9 cellular contexts compared by ENCODE assay signal in the genomic region with DNA sequence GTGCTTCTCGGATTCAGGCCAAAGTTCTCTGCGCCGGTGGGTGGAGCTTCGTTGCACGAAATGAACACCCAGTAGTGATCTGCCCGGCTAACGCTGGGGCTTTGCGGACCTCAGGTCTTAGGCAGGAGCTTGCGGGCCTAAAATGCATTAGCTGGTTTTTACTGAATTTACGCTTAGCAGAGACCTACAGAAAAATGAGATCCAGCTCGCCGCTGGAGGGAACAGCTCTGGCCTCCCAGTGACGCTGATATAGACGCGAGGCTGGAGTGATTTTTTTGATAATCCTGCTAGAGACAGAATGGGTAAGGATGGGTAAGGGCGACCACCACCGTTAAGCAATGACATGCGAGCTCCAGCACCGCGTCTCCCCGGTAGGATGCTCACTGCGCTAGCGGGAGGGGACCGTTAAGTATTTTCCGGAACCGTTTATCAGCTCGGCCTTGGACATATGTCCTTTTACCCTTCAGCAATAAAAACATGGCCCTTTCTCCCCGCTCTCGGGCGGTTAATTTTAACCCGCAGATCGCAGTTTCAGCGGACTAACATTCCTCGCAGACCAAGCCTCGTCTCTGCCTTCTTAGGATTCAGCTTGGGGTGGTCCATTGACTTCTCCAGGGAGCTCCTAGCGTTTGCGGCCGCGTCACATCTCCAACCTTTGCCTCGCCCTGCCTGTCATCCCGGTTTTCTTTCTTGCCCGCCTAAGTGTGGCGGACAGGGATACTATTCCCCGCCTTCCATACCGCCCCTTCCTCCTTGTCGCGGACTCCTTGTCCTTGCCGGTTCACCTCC.
DNase-seq lines count a peak whose midpoint lies in the region; ATAC-seq and TF ChIP-seq lines count a peak whose summit lies in the region.
"Had no signal": no experiment of that assay in that cellular context is flagged by ENCODE, and none has a peak within 500 bp of the region (broad histone marks: within the 10 kb centered on the region; RNA-seq: fewer than 3 reads in every experiment).

No MANE protein-coding gene starts in this region.

- no peaks in the 10 kb centered on the region for H3K36me3 Mint-ChIP-seq in activated CD8-positive, alpha-beta T cell treated with anti-CD3 and anti-CD28 coated beads for 36 hours (ENCODE audit: low read depth)

- H3K9me3 ChIP-seq in iPS-18a (ENCODE audit: control insufficient read depth, low read depth, low read length), result no peaks in the 10 kb centered on the region
- no peaks in the 10 kb centered on the region for H3K9me3 ChIP-seq in suprapubic skin
- H3K9me3 ChIP-seq: body of pancreas had no signal

- no peak for ATAC-seq in activated CD8-positive, alpha-beta T cell treated with anti-CD3 and anti-CD28 coated beads for 36 hours
- no peak for ATAC-seq in HG03571 (IDR thresholded peaks at IDR 0.05; ENCODE audit: unreplicated experiment)
- ATAC-seq: body of pancreas had no signal

- H3K27ac ChIP-seq in iPS-18a (ENCODE audit: low read length), result no peak overlapping the region
- H3K27ac ChIP-seq in suprapubic skin, result no peak overlapping the region
- H3K27ac ChIP-seq: body of pancreas had no signal

- H3K4me3 Mint-ChIP-seq in activated CD8-positive, alpha-beta T cell treated with anti-CD3 and anti-CD28 coated beads for 36 hours, result peak overlapping the region; percentile 62

- peaks cover 8% of the 10 kb centered on the region for H3K4me1 ChIP-seq in iPS-18a (ENCODE audit: control insufficient read depth, low read depth, low read length)
- peaks cover 3% of the 10 kb centered on the region for H3K4me1 ChIP-seq in suprapubic skin

- TF ChIP-seq CTCF in activated CD8-positive, alpha-beta T cell treated with anti-CD3 and anti-CD28 coated beads for 36 hours (IDR thresholded peaks at IDR 0.05), result no peak
- no peak for TF ChIP-seq CTCF in suprapubic skin (IDR thresholded peaks at IDR 0.05)

- H3K27ac Mint-ChIP-seq in activated CD8-positive, alpha-beta T cell treated with anti-CD3 and anti-CD28 coated beads for 36 hours, result no peak overlapping the region

- H3K4me3 ChIP-seq in iPS-18a (ENCODE audit: low read length) (peak overlapping the region; percentile 82), suprapubic skin (peak overlapping the region; percentile 16)
- H3K4me3 ChIP-seq: body of pancreas had no signal

- H3K27me3 ChIP-seq in iPS-18a (ENCODE audit: control insufficient read depth, insufficient read depth, low read length) (peaks cover 47% of the 10 kb centered on the region), suprapubic skin (peaks cover 55% of the 10 kb centered on the region)
- H3K27me3 ChIP-seq: body of pancreas had no signal

- POLR2A ChIA-PET in activated CD8-positive, alpha-beta T cell treated with anti-CD3 and anti-CD28 coated beads for 36 hours (lab: Charles Lee), result interaction anchor here (0.5 kb wide), 1 partner anchor 141 kb away, joined by 3 read pairs; no protein-coding TSS in a partner anchor

- CTCF ChIA-PET in activated CD8-positive, alpha-beta T cell treated with anti-CD3 and anti-CD28 coated beads for 36 hours (lab: Charles Lee), result interaction anchor here (1.5 kb wide), 1 partner anchor 14 kb away, joined by 3 read pairs; no protein-coding TSS in a partner anchor

- no peak for TF ChIP-seq EP300 in suprapubic skin (IDR thresholded peaks at IDR 0.05)

- H3K9me3 Mint-ChIP-seq in activated CD8-positive, alpha-beta T cell treated with anti-CD3 and anti-CD28 coated beads for 36 hours, result peaks cover 3% of the 10 kb centered on the region

- H3K36me3 ChIP-seq in iPS-18a (ENCODE audit: control insufficient read depth, low read depth, low read length) (no peaks in the 10 kb centered on the region), suprapubic skin (no peaks in the 10 kb centered on the region)

- H3K4me1 Mint-ChIP-seq in activated CD8-positive, alpha-beta T cell treated with anti-CD3 and anti-CD28 coated beads for 36 hours (ENCODE audit: low read depth), result peaks cover 5% of the 10 kb centered on the region

- peaks cover 67% of the 10 kb centered on the region for H3K27me3 Mint-ChIP-seq in activated CD8-positive, alpha-beta T cell treated with anti-CD3 and anti-CD28 coated beads for 36 hours

- peak overlapping the region; percentile 25 for H3K9ac ChIP-seq in iPS-18a (ENCODE audit: low read length)

- DNase-seq in A172 (ENCODE audit: low spot score) (peak; percentile 25), H4 (ENCODE audit: low spot score) (peak; percentile 34), suprapubic skin (ENCODE audit: low spot score in 2 of 2) (no peak), DMS53 (lab: John Stamatoyannopoulos, UW) (no peak)
- no peak for DNase-seq in activated CD8-positive, alpha-beta T cell treated with anti-CD3 and anti-CD28 coated beads for 36 hours
- no peak for DNase-seq in stimulated activated CD8-positive, alpha-beta memory T cell treated with anti-CD3 and anti-CD28 coated beads, Interleukin-4, amount 100 ng/mL, for 48 hours

- TF ChIP-seq POLR2A in suprapubic skin (IDR thresholded peaks at IDR 0.05), result no peak

- 1% methylated on average over 48 of the region's 48 CpGs for WGBS in suprapubic skin

- intact Hi-C loops in activated CD8-positive, alpha-beta T cell treated with anti-CD3 and anti-CD28 coated beads for 36 hours (cut with micrococcal nuclease), result no loop called here

Comparison
In these comparisons a context has a peak if more than half of its experiments do, and no peak if none do; other contexts are left out.
1. DNase-seq: peak in A172 (single experiment) and H4 (single experiment); none in activated CD8-positive, alpha-beta T cell treated with anti-CD3 and anti-CD28 coated beads for 36 hours (single experiment), suprapubic skin (0 of 2), DMS53 (single experiment) and stimulated activated CD8-positive, alpha-beta memory T cell treated with anti-CD3 and anti-CD28 coated beads, Interleukin-4, amount 100 ng/mL, for 48 hours (single experiment).